In the genomic region with DNA sequence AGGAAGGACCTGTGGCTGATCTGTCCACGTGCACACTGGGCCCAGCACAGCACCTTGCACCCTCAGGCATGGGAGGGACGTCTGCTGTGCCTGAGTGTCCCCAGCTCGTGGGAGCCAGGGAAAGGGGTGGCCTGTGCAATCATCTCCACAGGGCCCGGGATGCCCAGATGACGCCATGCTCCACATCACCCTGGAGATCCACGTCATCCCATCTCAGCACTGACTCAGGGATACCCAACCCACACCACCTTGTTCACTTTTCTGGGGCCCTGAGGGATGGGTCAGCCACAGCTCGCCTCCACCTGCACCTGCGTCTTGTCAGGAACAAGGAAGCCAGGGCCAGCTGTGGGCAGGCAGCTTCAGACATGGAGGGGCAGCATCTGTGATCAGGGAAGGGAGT, we compare ENCODE assay signal across 16 cellular contexts. TPM values are rescaled to one million over a fixed set of nuclear protein-coding genes. Genes with fewer than 3 reads are reported as not detected.
DNase-seq lines count a peak whose midpoint lies in the region; ATAC-seq, FAIRE-seq and TF ChIP-seq lines count a peak whose summit lies in the region.
"Had no signal": no experiment of that assay in that cellular context is flagged by ENCODE, and none has a peak within 500 bp of the region (broad histone marks: within the 10 kb centered on the region; RNA-seq: fewer than 3 reads in every experiment).

No MANE protein-coding gene starts in this region.

- H3K9me3 ChIP-seq in HepG2 (ENCODE audit: low read length): no peaks in the 10 kb centered on the region
- H3K9me3 ChIP-seq in right lobe of liver: no peaks in the 10 kb centered on the region
- peaks cover 4% of the 10 kb centered on the region for H3K9me3 ChIP-seq in osteoblast (ENCODE audit: low read depth, low read length)
- H3K9me3 ChIP-seq: HAP-1 had no signal

- no peak overlapping the region for H3K27ac Mint-ChIP-seq in progenitor cell of endocrine pancreas
- H3K27ac Mint-ChIP-seq: CD4-positive, alpha-beta T cell had no signal

- CTCF ChIA-PET in HepG2 (lab: Yijun Ruan, JAX; ENCODE audit: low intra/inter-chr PET ratio, low total read pairs): no interaction called here

- H3K4me1 Mint-ChIP-seq in progenitor cell of endocrine pancreas (ENCODE audit: low read depth): peaks cover 10% of the 10 kb centered on the region
- H3K4me1 Mint-ChIP-seq in activated T-cell treated with anti-CD3 and anti-CD28 coated beads, Interleukin-2, amount 50 U/mL, for 4 hours (ENCODE audit: low read depth): peaks cover 16% of the 10 kb centered on the region

- peaks cover 6% of the 10 kb centered on the region for H3K9me3 Mint-ChIP-seq in progenitor cell of endocrine pancreas (ENCODE audit: low read depth)
- H3K9me3 Mint-ChIP-seq in activated T-cell treated with anti-CD3 and anti-CD28 coated beads, Interleukin-2, amount 50 U/mL, for 4 hours: peaks cover 3% of the 10 kb centered on the region
- H3K9me3 Mint-ChIP-seq: CD4-positive, alpha-beta T cell had no signal

- POLR2A ChIA-PET in HepG2 (lab: Yijun Ruan, JAX): no interaction called here

- ATAC-seq in HepG2 (no peak), right lobe of liver (no peak)
- no peak for ATAC-seq in activated T-cell treated with anti-CD3 and anti-CD28 coated beads, Interleukin-2, amount 50 U/mL, for 4 hours

- H3K4me1 ChIP-seq in HepG2 (ENCODE audit: insufficient read depth, low read length) (no peaks in the 10 kb centered on the region), right lobe of liver (no peaks in the 10 kb centered on the region), osteoblast (ENCODE audit: insufficient read depth, low read length) (no peaks in the 10 kb centered on the region)
- H3K4me1 ChIP-seq: HAP-1 had no signal

- no peak overlapping the region for H3K9ac ChIP-seq in HepG2 (ENCODE audit: insufficient read depth, low read depth, low read length)

- peaks cover 10% of the 10 kb centered on the region for H3K27me3 Mint-ChIP-seq in progenitor cell of endocrine pancreas
- no peaks in the 10 kb centered on the region for H3K27me3 Mint-ChIP-seq in activated T-cell treated with anti-CD3 and anti-CD28 coated beads, Interleukin-2, amount 50 U/mL, for 4 hours (ENCODE audit: low read depth)
- H3K27me3 Mint-ChIP-seq: CD4-positive, alpha-beta T cell had no signal

- H3K36me3 ChIP-seq in HepG2 (replicated peaks in 1 of 2; ENCODE audit: control insufficient read depth in 1 of 2, insufficient read depth in 2 of 2, low read length in 2 of 2) (no peaks in the 10 kb centered on the region), right lobe of liver (no peaks in the 10 kb centered on the region), osteoblast (ENCODE audit: insufficient read depth, low read length) (no peaks in the 10 kb centered on the region)
- H3K36me3 ChIP-seq: HAP-1 had no signal

- H3K4me2 ChIP-seq in HepG2 (ENCODE audit: low read depth, low read length): no peak overlapping the region
- H3K4me2 ChIP-seq in osteoblast (ENCODE audit: insufficient read depth, low read length): no peak overlapping the region

- H3K4me3 ChIP-seq in HepG2 (replicated peaks in 1 of 3; ENCODE audit: insufficient read depth in 1 of 3, low read depth in 2 of 3, low read length in 3 of 3) (no peak overlapping the region), right lobe of liver (no peak overlapping the region), epithelial cell of esophagus (ENCODE audit: low read length) (no peak overlapping the region), osteoblast (ENCODE audit: insufficient read depth, low read length) (no peak overlapping the region)
- H3K4me3 ChIP-seq: HAP-1 had no signal

- no peak for TF ChIP-seq RAD21 in HepG2 (CRISPR knock-in tag; IDR thresholded peaks at IDR 0.05)

- TF ChIP-seq EP300 in HepG2 (IDR thresholded peaks at IDR 0.05; ENCODE audit: low read depth in 2 of 2, low read length in 2 of 2) (no peak), HepG2 (CRISPR knock-in tag; IDR thresholded peaks at IDR 0.05; ENCODE audit: borderline replicate concordance) (no peak)

- intact Hi-C loops in HepG2 (cut with micrococcal nuclease; ENCODE audit: unreplicated experiment): no loop called here
- intact Hi-C loops in right lobe of liver (cut with DNase I): no loop called here

- H2AFZ ChIP-seq in HepG2 (ENCODE audit: low read length): no peak overlapping the region
- no peak overlapping the region for H2AFZ ChIP-seq in osteoblast (ENCODE audit: low read length)

- in situ Hi-C loops in HepG2 (cut with HindIII; ENCODE audit: extremely low pct_ligation_motif_present, low pct_unique_long_range_greater_than_20kb): no loop called here

- no peaks in the 10 kb centered on the region for H3K79me2 ChIP-seq in HepG2 (ENCODE audit: insufficient read depth, low read length)
- H3K79me2 ChIP-seq in osteoblast (ENCODE audit: insufficient read depth, low read length): no peaks in the 10 kb centered on the region

- FAIRE-seq in HepG2 (lab: Jason Lieb, UNC): no peak
- FAIRE-seq: H1, HTR-8/SVneo had no signal

- no peak overlapping the region for H3K4me3 Mint-ChIP-seq in progenitor cell of endocrine pancreas (ENCODE audit: low read depth)
- H3K4me3 Mint-ChIP-seq in activated T-cell treated with anti-CD3 and anti-CD28 coated beads, Interleukin-2, amount 50 U/mL, for 4 hours: no peak overlapping the region
- H3K4me3 Mint-ChIP-seq: CD4-positive, alpha-beta T cell had no signal

- no peak for TF ChIP-seq POLR2A in HepG2 (IDR thresholded peaks at IDR 0.05; ENCODE audit: insufficient read depth in 1 of 2, low read depth in 2 of 2, low read length in 2 of 2)
- TF ChIP-seq POLR2A in right lobe of liver (IDR thresholded peaks at IDR 0.05): no peak

- H3K27me3 ChIP-seq in HepG2 (ENCODE audit: control insufficient read depth in 1 of 2, insufficient read depth in 2 of 2, low read length in 2 of 2) (peaks cover 12 to 77% of the 10 kb centered on the region in 2 experiments; a peak in 4 of 5 replicates), right lobe of liver (no peaks in the 10 kb centered on the region), osteoblast (ENCODE audit: insufficient read depth, low read length) (no peaks in the 10 kb centered on the region)

- H4K20me1 ChIP-seq in HepG2 (ENCODE audit: insufficient read depth, low read length) (no peaks in the 10 kb centered on the region), osteoblast (ENCODE audit: insufficient read depth, low read length) (no peaks in the 10 kb centered on the region)

- TF ChIP-seq CTCF in HepG2 (CRISPR knock-in tag; IDR thresholded peaks at IDR 0.05) (no peak), right lobe of liver (IDR thresholded peaks at IDR 0.05) (no peak), epithelial cell of esophagus (IDR thresholded peaks at IDR 0.05; ENCODE audit: insufficient read depth, low read depth, low read length, missing control alignments) (no peak), osteoblast (IDR thresholded peaks at IDR 0.05; ENCODE audit: extremely low read depth, low read depth, low read length) (no peak), progenitor cell of endocrine pancreas (IDR thresholded peaks at IDR 0.05; ENCODE audit: unreplicated experiment) (no peak)

- WGBS in HepG2 (ENCODE audit: low lambda C conversion rate): 14% methylated on average over 5 of the region's 8 CpGs
- WGBS in right lobe of liver (ENCODE audit: insufficient coverage, low coverage, low lambda C conversion rate, missing lambda C conversion rate): no CpG with 5 or more reads among the region's 8 CpGs

- no peak overlapping the region for H3K27ac ChIP-seq in HepG2 (ENCODE audit: extremely low read length, insufficient read depth, low read length)
- no peak overlapping the region for H3K27ac ChIP-seq in right lobe of liver
- H3K27ac ChIP-seq in osteoblast (ENCODE audit: low read depth, low read length): no peak overlapping the region

- no peak for DNase-seq in HepG2 (ENCODE audit: low spot score)
- no peak for DNase-seq in right lobe of liver
- peak; percentile 58 for DNase-seq in epithelial cell of esophagus (ENCODE audit: low read depth)
- peak; percentile 49 for DNase-seq in osteoblast (ENCODE audit: insufficient read length, low spot score, missing footprints)
- no peak for DNase-seq in progenitor cell of endocrine pancreas (ENCODE audit: low spot score, unreplicated experiment)
- DNase-seq in NCI-H345 treated with DMSO at 0.1 percent for 48 hours (lab: John Stamatoyannopoulos, UW; ENCODE audit: unreplicated experiment): no peak
- no peak for DNase-seq in activated T-cell treated with anti-CD3 and anti-CD28 coated beads, Interleukin-2, amount 50 U/mL, for 4 hours
- DNase-seq: 8988T; AML-193; C1 segment of cervical spinal cord; Calu3; CD4-positive, alpha-beta T cell; DMS 273 treated with DMSO at 0.1 percent for 48 hours had no signal

- no TSS peak for BruUV-seq in HepG2 (replicated peaks; lab: Mats Ljungman, UMichigan)

- H3K36me3 Mint-ChIP-seq in progenitor cell of endocrine pancreas (ENCODE audit: insufficient read depth): no peaks in the 10 kb centered on the region
- H3K36me3 Mint-ChIP-seq in activated T-cell treated with anti-CD3 and anti-CD28 coated beads, Interleukin-2, amount 50 U/mL, for 4 hours (ENCODE audit: insufficient read depth): no peaks in the 10 kb centered on the region

RNA-seq across cellular contexts. Expression of gene RAB44, which starts 48.2 kb away (rescaled TPM):
- total RNA-seq in HepG2 (2016; rRNA removed; fragmentation: Illumina TruSeq; extraction: Trizol) (not detected in 2 replicates), right lobe of liver (under 1 TPM in 3 of 6 experiments, not detected in 3; 0.05 to 0.07 (median 0.07) TPM), osteoblast (under 0.01 and 0.36 TPM in 2 replicates), progenitor cell of endocrine pancreas (not detected in 2 replicates)
- total RNA-seq in HepG2 (2016; cell fraction: cytosol; rRNA removed; fragmentation: Illumina TruSeq; extraction: Trizol; ENCODE audit: low read depth): not detected in 2 replicates
- total RNA-seq in HepG2 (2016; cell fraction: insoluble cytoplasmic fraction; rRNA removed; fragmentation: Illumina TruSeq; extraction: Trizol): not detected in 2 replicates
- not detected in 2 replicates for total RNA-seq in HepG2 (2016; cell fraction: membrane; rRNA removed; fragmentation: Illumina TruSeq; extraction: Trizol)
- not detected in 2 replicates for total RNA-seq in HepG2 (2016; cell fraction: nucleus; rRNA removed; fragmentation: Illumina TruSeq; extraction: Trizol)
- polyA plus RNA-seq in HepG2 (2011; rRNA removed): not detected in 2 replicates
- polyA plus RNA-seq in HepG2 (2011; cell fraction: cytosol; rRNA removed): not detected in 2 replicates
- 0.09 TPM in 1 of 2 replicates, not detected in the other for polyA plus RNA-seq in HepG2 (2011; cell fraction: nucleus; rRNA removed)
- polyA plus RNA-seq in HepG2 (2012): not detected in 2 replicates
- polyA plus RNA-seq in HepG2 (2016; cell fraction: cytosol; fragmentation: Illumina TruSeq; extraction: Trizol; ENCODE audit: low read depth): not detected in 2 replicates
- not detected in 2 replicates for polyA plus RNA-seq in HepG2 (2016; cell fraction: insoluble cytoplasmic fraction; fragmentation: Illumina TruSeq; extraction: Trizol; ENCODE audit: low read depth)
- polyA plus RNA-seq in HepG2 (2016; cell fraction: membrane; fragmentation: Illumina TruSeq; extraction: Trizol; ENCODE audit: low read depth): not detected in 2 replicates
- polyA plus RNA-seq in HepG2 (2016; cell fraction: nucleus; fragmentation: Illumina TruSeq; extraction: Trizol; ENCODE audit: insufficient read depth, low read depth): 0.13 TPM in 1 of 2 replicates, not detected in the other
- polyA minus RNA-seq in HepG2 (2011; rRNA and poly(A)+ RNA removed; ENCODE audit: low replicate concordance): 0.02 TPM in 1 of 2 replicates, not detected in the other
- polyA minus RNA-seq in HepG2 (2011; cell fraction: cytosol; rRNA and poly(A)+ RNA removed): not detected in 2 replicates
- polyA minus RNA-seq in HepG2 (2011; cell fraction: nucleus; rRNA and poly(A)+ RNA removed): 0.13 TPM in 1 of 2 replicates, not detected in the other
- total RNA-seq in activated T-cell treated with anti-CD3 and anti-CD28 coated beads, Interleukin-2, amount 50 U/mL, for 4 hours: under 1 TPM in 2 of 3 donors, not detected in 1; 0.05 TPM
- total RNA-seq: Calu3, H1 had no signal

Comparison
In these comparisons a context has a peak if more than half of its experiments do, and no peak if none do; other contexts are left out.
1. DNase-seq: peak in epithelial cell of esophagus (single experiment) and osteoblast (single experiment); none in HepG2 (single experiment), right lobe of liver (0 of 3), progenitor cell of endocrine pancreas (single experiment), NCI-H345 treated with DMSO at 0.1 percent for 48 hours (single experiment) and activated T-cell treated with anti-CD3 and anti-CD28 coated beads, Interleukin-2, amount 50 U/mL, for 4 hours (single experiment).